ENCODE assay signal across 21 cellular contexts in the genomic region with DNA sequence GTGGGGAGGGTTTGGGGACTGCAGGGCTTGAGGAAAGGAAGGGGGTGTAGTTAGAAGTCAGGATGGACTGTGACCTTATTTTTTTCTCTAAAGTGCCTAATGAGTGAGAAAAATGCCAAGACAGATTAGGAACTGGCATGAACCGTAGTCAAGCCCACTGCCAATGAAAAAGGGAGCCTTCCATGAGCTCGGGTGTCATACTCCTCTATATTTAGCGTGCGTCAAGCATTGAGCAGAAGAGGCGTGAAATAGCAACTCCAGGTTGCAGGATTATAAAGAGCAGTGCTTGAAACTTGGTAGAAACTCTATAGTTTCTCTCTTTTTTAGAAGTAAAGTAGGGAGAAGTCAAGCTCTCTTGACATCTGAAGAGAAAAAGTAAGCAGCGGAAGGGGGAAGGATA. TPM values are rescaled to one million over a fixed set of nuclear protein-coding genes. Genes with fewer than 3 reads are reported as not detected.
A peak's percentile ranks its signal among the peaks of the same experiment; 100 is the strongest.
DNase-seq lines count a peak whose midpoint lies in the region; ATAC-seq and TF ChIP-seq lines count a peak whose summit lies in the region.
"Had no signal": no experiment of that assay in that cellular context is flagged by ENCODE, and none has a peak within 500 bp of the region (broad histone marks: within the 10 kb centered on the region; RNA-seq: fewer than 3 reads in every experiment).

No MANE protein-coding gene starts in this region.

- H3K79me2 ChIP-seq in osteoblast (ENCODE audit: insufficient read depth, low read length): peaks cover 9% of the 10 kb centered on the region

- H3K9me3 Mint-ChIP-seq in type B pancreatic cell: no peaks in the 10 kb centered on the region
- no peaks in the 10 kb centered on the region for H3K9me3 Mint-ChIP-seq in stimulated activated naive B cell treated with anti-CD40 and anti-IgM and Interleukin-4, amounts not matched to agents 10 μg/mL and 1 μg/mL and 100 μg/mL, for 72 hours
- H3K9me3 Mint-ChIP-seq: activated B cell treated with CpG ODN at 0.5 μM for 24 hours; activated naive CD4-positive, alpha-beta T cell treated with anti-CD3 and anti-CD28 coated beads, Interleukin-2, amount 10 ng/mL, durations not matched to agents 7 days and 5 days; activated T-cell treated with anti-CD3 and anti-CD28 coated beads, Interleukin-2, amount 50 U/mL, for 4 hours had no signal

- H3K4me2 ChIP-seq in osteoblast (ENCODE audit: insufficient read depth, low read length): peak overlapping the region; percentile 95
- H3K4me2 ChIP-seq: BLaER1 treated with 17β-estradiol and CSF1 and Interleukin-3, amounts not matched to agents 10 nM and 100 nM had no signal

- no peak for DNase-seq in WERI-Rb-1
- DNase-seq in globus pallidus (ENCODE audit: low spot score): peak; percentile 2
- peak; percentile 4 for DNase-seq in osteoblast (ENCODE audit: insufficient read length, low spot score, missing footprints)
- DNase-seq in type B pancreatic cell (ENCODE audit: extremely low spot score, unreplicated experiment): no peak
- DNase-seq in omental fat pad (ENCODE audit: low spot score): no peak
- DNase-seq in stimulated activated naive B cell treated with anti-CD40 and anti-IgM and Interleukin-4, amounts not matched to agents 10 μg/mL and 1 μg/mL and 100 μg/mL, for 72 hours: no peak
- no peak for DNase-seq in right lobe of liver
- DNase-seq in activated CD4-positive, alpha-beta T cell treated with anti-CD3 and anti-CD28 coated beads for 48 hours: no peak
- DNase-seq: activated B cell treated with CpG ODN at 0.5 μM for 24 hours; activated CD8-positive, alpha-beta T cell treated with anti-CD3 and anti-CD28 coated beads, Interleukin-2, amount 10 ng/mL, durations not matched to agents 7 days and 5 days; activated naive CD4-positive, alpha-beta T cell treated with anti-CD3 and anti-CD28 coated beads, Interleukin-2, amount 10 ng/mL, durations not matched to agents 7 days and 5 days; activated T-cell treated with anti-CD3 and anti-CD28 coated beads, Interleukin-2, amount 50 U/mL, for 4 hours; colonic mucosa; GDM1; midbrain; OCI-M1; stimulated activated CD4-positive, alpha-beta T cell treated with anti-CD3 and anti-CD28 coated beads, Interleukin-2, amount 100 ng/mL, for 24 hours; stimulated activated naive CD8-positive, alpha-beta T cell treated with anti-CD3 and anti-CD28 coated beads, Interleukin-15, Interleukin-2, amounts not matched to agents 100 U/mL and 50 U/mL, for 24 hours had no signal

- H3K4me3 Mint-ChIP-seq in type B pancreatic cell: peak overlapping the region; percentile 85
- no peak overlapping the region for H3K4me3 Mint-ChIP-seq in stimulated activated naive B cell treated with anti-CD40 and anti-IgM and Interleukin-4, amounts not matched to agents 10 μg/mL and 1 μg/mL and 100 μg/mL, for 72 hours
- H3K4me3 Mint-ChIP-seq: activated B cell treated with CpG ODN at 0.5 μM for 24 hours; activated CD8-positive, alpha-beta T cell treated with anti-CD3 and anti-CD28 coated beads, Interleukin-2, amount 10 ng/mL, durations not matched to agents 7 days and 5 days; activated naive CD4-positive, alpha-beta T cell treated with anti-CD3 and anti-CD28 coated beads, Interleukin-2, amount 10 ng/mL, durations not matched to agents 7 days and 5 days; activated T-cell treated with anti-CD3 and anti-CD28 coated beads, Interleukin-2, amount 50 U/mL, for 4 hours had no signal

- no peaks in the 10 kb centered on the region for H3K27me3 Mint-ChIP-seq in type B pancreatic cell
- peaks cover 0 to 10% of the 10 kb centered on the region in 2 donors for H3K27me3 Mint-ChIP-seq in stimulated activated naive B cell treated with anti-CD40 and anti-IgM and Interleukin-4, amounts not matched to agents 10 μg/mL and 1 μg/mL and 100 μg/mL, for 72 hours
- H3K27me3 Mint-ChIP-seq: activated B cell treated with CpG ODN at 0.5 μM for 24 hours had no signal

- H3K9me3 ChIP-seq in WERI-Rb-1 (ENCODE audit: severe bottlenecking) (no peaks in the 10 kb centered on the region), osteoblast (ENCODE audit: low read depth, low read length) (no peaks in the 10 kb centered on the region), right lobe of liver (no peaks in the 10 kb centered on the region)
- H3K9me3 ChIP-seq: BLaER1 treated with 17β-estradiol and CSF1 and Interleukin-3, amounts not matched to agents 10 nM and 100 nM; colonic mucosa; HAP-1 had no signal

- H3K4me1 ChIP-seq in osteoblast (ENCODE audit: insufficient read depth, low read length) (peaks cover 8% of the 10 kb centered on the region), right lobe of liver (no peaks in the 10 kb centered on the region)
- H3K4me1 ChIP-seq: BLaER1 treated with 17β-estradiol and CSF1 and Interleukin-3, amounts not matched to agents 10 nM and 100 nM; colonic mucosa had no signal

- H3K27me3 ChIP-seq in WERI-Rb-1 (ENCODE audit: insufficient read depth, low read depth, severe bottlenecking) (no peaks in the 10 kb centered on the region), osteoblast (ENCODE audit: insufficient read depth, low read length) (no peaks in the 10 kb centered on the region), right lobe of liver (no peaks in the 10 kb centered on the region)
- H3K27me3 ChIP-seq: BLaER1 treated with 17β-estradiol and CSF1 and Interleukin-3, amounts not matched to agents 10 nM and 100 nM; colonic mucosa had no signal

- no peak overlapping the region for H2AFZ ChIP-seq in osteoblast (ENCODE audit: low read length)

- ATAC-seq in omental fat pad (ENCODE audit: low FRiP score) (no peak), right lobe of liver (no peak)
- ATAC-seq in stimulated activated naive B cell treated with anti-CD40 and anti-IgM and Interleukin-4, amounts not matched to agents 10 μg/mL and 1 μg/mL and 100 μg/mL, for 72 hours (replicated peaks): no peak
- ATAC-seq: activated CD8-positive, alpha-beta T cell treated with anti-CD3 and anti-CD28 coated beads, Interleukin-2, amount 10 ng/mL, durations not matched to agents 7 days and 5 days; activated T-cell treated with anti-CD3 and anti-CD28 coated beads, Interleukin-2, amount 50 U/mL, for 4 hours; stimulated activated naive CD8-positive, alpha-beta T cell treated with anti-CD3 and anti-CD28 coated beads, Interleukin-15, Interleukin-2, amounts not matched to agents 100 U/mL and 50 U/mL, for 24 hours had no signal

- no peak for TF ChIP-seq CTCF in WERI-Rb-1 (IDR thresholded peaks at IDR 0.05; ENCODE audit: low read depth, low read length)
- TF ChIP-seq CTCF in osteoblast (IDR thresholded peaks at IDR 0.05; ENCODE audit: extremely low read depth, low read depth, low read length): no peak
- TF ChIP-seq CTCF in type B pancreatic cell (conservative IDR thresholded peaks at IDR 0.05): no peak
- no peak for TF ChIP-seq CTCF in omental fat pad (IDR thresholded peaks at IDR 0.05)
- TF ChIP-seq CTCF in right lobe of liver (IDR thresholded peaks at IDR 0.05): no peak

- 77% methylated on average over 6 of the region's 6 CpGs for WGBS in right lobe of liver (ENCODE audit: insufficient coverage, low coverage, low lambda C conversion rate, missing lambda C conversion rate)

- TF ChIP-seq POLR2A in right lobe of liver (IDR thresholded peaks at IDR 0.05): no peak

- peaks cover 47% of the 10 kb centered on the region for H3K4me1 Mint-ChIP-seq in type B pancreatic cell (ENCODE audit: unreplicated experiment)
- no peaks in the 10 kb centered on the region for H3K4me1 Mint-ChIP-seq in stimulated activated naive B cell treated with anti-CD40 and anti-IgM and Interleukin-4, amounts not matched to agents 10 μg/mL and 1 μg/mL and 100 μg/mL, for 72 hours
- H3K4me1 Mint-ChIP-seq: activated B cell treated with CpG ODN at 0.5 μM for 24 hours; activated naive CD4-positive, alpha-beta T cell treated with anti-CD3 and anti-CD28 coated beads, Interleukin-2, amount 10 ng/mL, durations not matched to agents 7 days and 5 days had no signal

- intact Hi-C loops in right lobe of liver (cut with DNase I): no loop called here

- H3K27ac Mint-ChIP-seq in type B pancreatic cell: no peak overlapping the region
- no peak overlapping the region for H3K27ac Mint-ChIP-seq in stimulated activated naive B cell treated with anti-CD40 and anti-IgM and Interleukin-4, amounts not matched to agents 10 μg/mL and 1 μg/mL and 100 μg/mL, for 72 hours
- H3K27ac Mint-ChIP-seq: activated B cell treated with CpG ODN at 0.5 μM for 24 hours; activated CD8-positive, alpha-beta T cell treated with anti-CD3 and anti-CD28 coated beads, Interleukin-2, amount 10 ng/mL, durations not matched to agents 7 days and 5 days; activated naive CD4-positive, alpha-beta T cell treated with anti-CD3 and anti-CD28 coated beads, Interleukin-2, amount 10 ng/mL, durations not matched to agents 7 days and 5 days had no signal

- H3K27ac ChIP-seq in WERI-Rb-1 (no peak overlapping the region), osteoblast (ENCODE audit: low read depth, low read length) (no peak overlapping the region), right lobe of liver (no peak overlapping the region)
- H3K27ac ChIP-seq: BLaER1 treated with 17β-estradiol and CSF1 and Interleukin-3, amounts not matched to agents 10 nM and 100 nM; colonic mucosa had no signal

- H3K36me3 ChIP-seq in WERI-Rb-1 (peaks cover 15% of the 10 kb centered on the region), osteoblast (ENCODE audit: insufficient read depth, low read length) (no peaks in the 10 kb centered on the region), right lobe of liver (no peaks in the 10 kb centered on the region)
- H3K36me3 ChIP-seq: BLaER1 treated with 17β-estradiol and CSF1 and Interleukin-3, amounts not matched to agents 10 nM and 100 nM; colonic mucosa; HAP-1 had no signal

- peak overlapping the region; percentile 71 for H3K4me3 ChIP-seq in WERI-Rb-1 (ENCODE audit: low read depth, low read length)
- H3K4me3 ChIP-seq in osteoblast (ENCODE audit: insufficient read depth, low read length): peak overlapping the region; percentile 77
- H3K4me3 ChIP-seq in right lobe of liver: no peak overlapping the region
- H3K4me3 ChIP-seq: BLaER1 treated with 17β-estradiol and CSF1 and Interleukin-3, amounts not matched to agents 10 nM and 100 nM; colonic mucosa had no signal

- no peaks in the 10 kb centered on the region for H4K20me1 ChIP-seq in osteoblast (ENCODE audit: insufficient read depth, low read length)
- H4K20me1 ChIP-seq: BLaER1 treated with 17β-estradiol and CSF1 and Interleukin-3, amounts not matched to agents 10 nM and 100 nM had no signal

- peaks cover 7% of the 10 kb centered on the region for H3K36me3 Mint-ChIP-seq in type B pancreatic cell
- H3K36me3 Mint-ChIP-seq in stimulated activated naive B cell treated with anti-CD40 and anti-IgM and Interleukin-4, amounts not matched to agents 10 μg/mL and 1 μg/mL and 100 μg/mL, for 72 hours: no peaks in the 10 kb centered on the region
- H3K36me3 Mint-ChIP-seq: activated naive CD4-positive, alpha-beta T cell treated with anti-CD3 and anti-CD28 coated beads, Interleukin-2, amount 10 ng/mL, durations not matched to agents 7 days and 5 days had no signal

RNA-seq across cellular contexts. Expression of a gene that starts 1.8 kb away (rescaled TPM):
- total RNA-seq in osteoblast (27.1 and 33.3 TPM in 2 replicates), type B pancreatic cell (ENCODE audit: low replicate concordance) (4.0 and 8.8 TPM in 2 replicates), omental fat pad (1 to 10 TPM; 1.1 to 8.2 (median 4.4) TPM), right lobe of liver (1 to 10 TPM in 3 of 6 experiments, under 1 TPM in 3; 0.31 to 3.1 (median 0.95) TPM)
- total RNA-seq: activated B cell treated with CpG ODN at 0.5 μM for 24 hours; activated CD8-positive, alpha-beta T cell treated with anti-CD3 and anti-CD28 coated beads, Interleukin-2, amount 10 ng/mL, durations not matched to agents 7 days and 5 days; T-helper 2 cell treated with Interferon-gamma antibody and Interleukin-4, amounts not matched to agents 100 ng/mL and 5 ng/mL, for 36 hours had no signal

Comparison
In these comparisons a context has a peak if more than half of its experiments do, and no peak if none do; other contexts are left out.
1. DNase-seq: peak in globus pallidus (single experiment) and osteoblast (single experiment); none in WERI-Rb-1 (single experiment), type B pancreatic cell (single experiment), omental fat pad (single experiment), stimulated activated naive B cell treated with anti-CD40 and anti-IgM and Interleukin-4, amounts not matched to agents 10 μg/mL and 1 μg/mL and 100 μg/mL, for 72 hours (single experiment), right lobe of liver (0 of 3) and activated CD4-positive, alpha-beta T cell treated with anti-CD3 and anti-CD28 coated beads for 48 hours (single experiment).
2. H3K4me3 ChIP-seq: peak in WERI-Rb-1 (single experiment) and osteoblast (single experiment); none in right lobe of liver (0 of 3).